Comparison of ENCODE assay signal across 8 cellular contexts in the genomic region with DNA sequence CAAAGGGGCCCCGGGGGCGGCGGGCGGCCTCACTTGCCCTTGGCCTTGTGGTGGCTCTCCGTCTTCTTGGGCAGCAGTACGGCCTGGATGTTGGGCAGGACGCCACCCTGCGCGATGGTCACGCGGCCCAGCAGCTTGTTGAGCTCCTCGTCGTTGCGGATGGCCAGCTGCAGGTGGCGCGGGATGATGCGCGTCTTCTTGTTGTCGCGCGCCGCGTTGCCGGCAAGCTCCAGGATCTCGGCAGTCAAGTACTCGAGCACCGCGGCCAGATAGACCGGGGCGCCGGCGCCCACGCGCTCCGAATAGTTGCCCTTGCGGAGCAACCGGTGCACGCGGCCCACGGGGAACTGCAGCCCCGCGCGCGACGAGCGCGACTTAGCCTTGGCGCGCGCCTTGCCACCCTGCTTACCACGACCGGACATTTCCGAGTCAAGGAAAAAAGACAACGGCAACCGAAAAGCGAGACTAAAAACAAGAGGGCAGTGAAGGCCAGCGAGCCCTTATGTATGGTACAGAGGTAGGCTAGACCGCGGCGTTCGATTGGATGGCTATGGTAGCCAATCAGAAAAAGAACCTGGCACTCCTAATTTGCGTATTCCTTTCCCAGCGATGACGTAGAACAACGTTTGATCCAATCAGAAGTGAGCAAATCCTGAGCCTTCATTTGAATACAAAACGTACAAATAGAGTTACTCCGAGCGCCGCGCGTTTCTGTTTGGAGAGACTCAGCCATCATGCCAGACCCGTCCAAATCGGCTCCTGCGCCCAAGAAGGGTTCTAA. TPM values are rescaled to one million over a fixed set of nuclear protein-coding genes. Genes with fewer than 3 reads are reported as not detected.
DNase-seq lines count a peak whose midpoint lies in the region; ATAC-seq and TF ChIP-seq lines count a peak whose summit lies in the region.

No MANE protein-coding gene starts in this region.

- H3K27me3 ChIP-seq in BE2C = no peaks in the 10 kb centered on the region

- peak; percentile 87 for ATAC-seq in HG03442 (IDR thresholded peaks at IDR 0.05; ENCODE audit: unreplicated experiment)

- H3K4me3 ChIP-seq in BE2C (ENCODE audit: low read depth, low read length) = peak overlapping the region; percentile 85

- H3K9me3 ChIP-seq in BE2C = no peaks in the 10 kb centered on the region

- DNase-seq in BE2C (peak; percentile 91), GM19240 (ENCODE audit: insufficient read length, low spot score) (peak; percentile 67), NCI-H748 (lab: John Stamatoyannopoulos, UW; ENCODE audit: unreplicated experiment) (peak; percentile 97), medulla oblongata (ENCODE audit: extremely low spot score) (peak; percentile 97)
- DNase-seq in activated CD8-positive, alpha-beta memory T cell treated with anti-CD3 and anti-CD28 coated beads for 1 hour (ENCODE audit: extremely low read depth in 1 of 2, low read depth in 1 of 2) = peak; percentile 60 to 74
- DNase-seq in effector CD8-positive, alpha-beta T cell (lab: John Stamatoyannopoulos, UW) = peak; percentile 70
- peak; percentile 68 to 81 (median 78) for DNase-seq in stimulated activated CD4-positive, alpha-beta T cell treated with anti-CD3 and anti-CD28 coated beads, TNF-alpha, amount 100 ng/mL, for 48 hours (ENCODE audit: low read depth in 3 of 3)

- peaks cover 8% of the 10 kb centered on the region for H3K36me3 ChIP-seq in BE2C

- no peak; the same call in 1 of the 2 replicates for TF ChIP-seq CTCF in BE2C (IDR thresholded peaks at IDR 0.05; ENCODE audit: low read depth, low read length)

- H3K4me1 ChIP-seq in BE2C = no peaks in the 10 kb centered on the region

RNA-seq across cellular contexts. Expression of a gene that starts 29.6 kb away (rescaled TPM):
- polyA plus RNA-seq in BE2C (2012; ENCODE audit: insufficient read depth, insufficient read length, low read depth) = 649 TPM

RNA-seq across cellular contexts. Expression of a gene that starts 40.9 kb away (rescaled TPM):
- 2.7 TPM for polyA plus RNA-seq in BE2C (2012; ENCODE audit: insufficient read depth, insufficient read length, low read depth)

RNA-seq across cellular contexts. Expression of a gene that starts 51.0 kb away (rescaled TPM):
- 76.0 TPM for polyA plus RNA-seq in BE2C (2012; ENCODE audit: insufficient read depth, insufficient read length, low read depth)

Comparison
In these comparisons a context has a peak if more than half of its experiments do, and no peak if none do; other contexts are left out.
1. Peak in every context shown above with its lines: DNase-seq, ATAC-seq and H3K4me3 ChIP-seq.